In genomic region chr14:69701857-69702256, GRCh38 we compare ENCODE assay signal across 10 cellular contexts.
A peak's percentile ranks its signal among the peaks of the same experiment; 100 is the strongest.
DNase-seq lines count a peak whose midpoint lies in the region; ATAC-seq and TF ChIP-seq lines count a peak whose summit lies in the region.
"Had no signal": no experiment of that assay in that cellular context is flagged by ENCODE, and none has a peak within 500 bp of the region (broad histone marks: within the 10 kb centered on the region; RNA-seq: fewer than 3 reads in every experiment).

No MANE protein-coding gene starts in this region.

- ATAC-seq in left cardiac atrium (peak; percentile 61 to 62), GM21360 (IDR thresholded peaks at IDR 0.05; ENCODE audit: unreplicated experiment) (no peak), GM19035 (IDR thresholded peaks at IDR 0.05; ENCODE audit: unreplicated experiment) (no peak)
- ATAC-seq: activated CD8-positive, alpha-beta T cell treated with anti-CD3 and anti-CD28 coated beads for 36 hours had no signal

- DNase-seq in left cardiac atrium, result no peak
- no peak for DNase-seq in cardiac septum (ENCODE audit: low spot score)
- peak; percentile 79 for DNase-seq in MV-4-11 (lab: John Stamatoyannopoulos, UW)
- DNase-seq in left ventricle myocardium inferior, result no peak
- no peak for DNase-seq in cerebellum (ENCODE audit: low spot score)
- no peak for DNase-seq in HuH-7 (ENCODE audit: low spot score)
- DNase-seq: activated CD8-positive, alpha-beta T cell treated with anti-CD3 and anti-CD28 coated beads for 36 hours; islet precursor cell had no signal

- no peak overlapping the region for H3K4me3 ChIP-seq in left ventricle myocardium inferior

- peaks cover 30% of the 10 kb centered on the region for H3K36me3 ChIP-seq in left ventricle myocardium inferior

- peak overlapping the region; percentile 68 for H3K27ac ChIP-seq in left ventricle myocardium inferior (replicated peaks)

- TF ChIP-seq CTCF in left ventricle myocardium inferior (IDR thresholded peaks at IDR 0.05; ENCODE audit: borderline replicate concordance), result no peak

- no peaks in the 10 kb centered on the region for H3K27me3 ChIP-seq in left ventricle myocardium inferior (ENCODE audit: low read depth)

- intact Hi-C loops in left cardiac atrium (cut with DNase I), result no loop called here
- intact Hi-C loops in cardiac septum (cut with DNase I), result loop anchor here (10.0 kb wide), 1 partner anchor 63 kb away; the partner anchor contains the start of gene SRSF5
- intact Hi-C loops in left ventricle myocardium inferior (cut with micrococcal nuclease), result no loop called here

- H3K4me1 ChIP-seq in left ventricle myocardium inferior, result peaks cover 86% of the 10 kb centered on the region

- no peaks in the 10 kb centered on the region for H3K9me3 ChIP-seq in left ventricle myocardium inferior (replicated peaks)

Comparison
In these comparisons a context has a peak if more than half of its experiments do, and no peak if none do; other contexts are left out.
1. ATAC-seq: peak in left cardiac atrium (2 of 2); none in GM21360 (single experiment) and GM19035 (single experiment).